ENCODE assay signal across 2 cellular contexts in genomic region chr9:15158019-15158418, GRCh38.
TF ChIP-seq lines count a peak whose summit lies in the region.

No MANE protein-coding gene starts in this region.

TF ChIP-seq in liver, 16 proteins besides CTCF, POLR2A, EP300 and RAD21 (continued from another document):
- TF ChIP-seq REST (IDR thresholded peaks at IDR 0.05) (no peak), RXRA (IDR thresholded peaks at IDR 0.05) (peak; percentile 10 to 18), FOXA1 (IDR thresholded peaks at IDR 0.05) (no peak), MAX (IDR thresholded peaks at IDR 0.05) (peak; percentile 19)

TF ChIP-seq in HepG2, 621 proteins besides CTCF, POLR2A, EP300 and RAD21 (continued from another document):
- no peak for TF ChIP-seq HINFP (CRISPR knock-in tag; IDR thresholded peaks at IDR 0.05; ENCODE audit: low read depth)
